8 cellular contexts compared by ENCODE assay signal in the genomic region with DNA sequence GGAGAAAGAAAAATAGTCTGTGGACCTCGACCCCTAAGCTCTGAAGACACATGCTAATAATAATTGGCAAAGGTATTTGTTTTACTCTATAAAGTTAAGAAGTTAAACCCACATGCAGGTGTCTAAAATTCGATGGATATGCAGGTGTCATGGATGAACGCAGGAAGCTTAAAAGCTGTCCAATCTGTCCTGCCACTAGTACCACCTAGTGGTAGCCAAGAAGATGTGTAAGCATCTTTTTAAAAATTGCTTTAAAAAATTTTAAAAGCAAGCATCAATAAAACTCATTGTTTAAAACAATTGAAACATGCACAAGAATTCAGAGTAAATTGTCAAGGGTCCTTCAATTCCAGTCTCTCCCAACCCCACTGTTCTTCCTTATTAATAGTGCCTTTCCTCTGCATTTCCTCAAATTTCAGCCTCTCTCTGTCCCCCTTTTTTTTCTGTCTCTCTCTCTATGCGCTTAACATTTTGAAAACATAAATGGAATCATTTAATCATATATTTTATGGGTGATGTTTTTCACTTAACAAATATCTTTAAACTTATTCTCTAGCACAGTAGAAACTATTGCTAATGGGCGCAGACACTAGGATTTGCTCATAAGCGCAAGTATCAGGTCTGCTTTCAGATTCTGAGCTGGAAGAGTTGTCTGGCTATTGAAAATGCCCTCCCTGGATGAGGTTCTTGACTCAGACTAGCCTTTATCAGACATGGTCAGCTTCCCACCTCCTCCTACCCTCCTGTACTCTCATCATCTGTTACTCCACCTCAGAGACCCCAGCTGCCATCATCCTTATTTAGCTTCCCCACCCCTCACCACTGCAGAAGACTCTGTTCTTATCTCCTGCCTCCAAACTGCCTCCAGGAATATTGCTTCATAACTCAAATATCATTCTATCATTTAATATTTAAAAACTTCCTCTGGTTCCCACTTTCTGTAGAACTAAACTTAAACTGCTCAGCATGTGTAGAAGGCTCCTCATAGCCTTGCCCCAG. TPM values are rescaled to one million over a fixed set of nuclear protein-coding genes. Genes with fewer than 3 reads are reported as not detected.
DNase-seq lines count a peak whose midpoint lies in the region; ATAC-seq and TF ChIP-seq lines count a peak whose summit lies in the region.

No MANE protein-coding gene starts in this region.

- peaks cover 2% of the 10 kb centered on the region for H3K4me1 ChIP-seq in cardiac muscle cell (ENCODE audit: low read depth)
- peaks cover 4% of the 10 kb centered on the region for H3K4me1 ChIP-seq in right cardiac atrium (ENCODE audit: control insufficient read depth, insufficient read depth, low read length)
- H3K4me1 ChIP-seq in RWPE2 (ENCODE audit: insufficient read depth, poor library complexity, severe bottlenecking), result no peaks in the 10 kb centered on the region
- no peaks in the 10 kb centered on the region for H3K4me1 ChIP-seq in ovary (ENCODE audit: insufficient read depth)

- intact Hi-C loops in right cardiac atrium (cut with DNase I), result loop anchor here (5.0 to 10.0 kb wide), 3 partner anchors 88 to 161 kb away; no protein-coding TSS in a partner anchor
- intact Hi-C loops in ovary (cut with DNase I), result loop anchor here (5.0 to 10.0 kb wide), 2 partner anchors 158 to 161 kb away; no protein-coding TSS in a partner anchor

- H3K9me3 ChIP-seq in cardiac muscle cell (ENCODE audit: low read depth) (no peaks in the 10 kb centered on the region), right cardiac atrium (ENCODE audit: control insufficient read depth, low read length) (no peaks in the 10 kb centered on the region), RWPE2 (ENCODE audit: severe bottlenecking) (no peaks in the 10 kb centered on the region), ovary (no peaks in the 10 kb centered on the region)

- TF ChIP-seq CTCF in cardiac muscle cell (IDR thresholded peaks at IDR 0.05; ENCODE audit: low read depth, low read length), result peak; percentile 70
- peak; percentile 90 for TF ChIP-seq CTCF in RWPE2 (IDR thresholded peaks at IDR 0.05; ENCODE audit: poor library complexity, severe bottlenecking)
- TF ChIP-seq CTCF in ovary (IDR thresholded peaks at IDR 0.05), result peak; percentile 37 to 55 (median 47)

- H3K4me3 ChIP-seq in cardiac muscle cell (no peak overlapping the region), right cardiac atrium (ENCODE audit: low read length) (no peak overlapping the region), RWPE2 (ENCODE audit: severe bottlenecking) (no peak overlapping the region), ovary (no peak overlapping the region)

- TF ChIP-seq EP300 in ovary (IDR thresholded peaks at IDR 0.05), result no peak

- H3K36me3 ChIP-seq in cardiac muscle cell (no peaks in the 10 kb centered on the region), RWPE2 (ENCODE audit: low read depth) (no peaks in the 10 kb centered on the region; the same call in 1 of the 2 replicates), ovary (no peaks in the 10 kb centered on the region)

- no peak for TF ChIP-seq POLR2A in ovary (IDR thresholded peaks at IDR 0.05)

- ATAC-seq in right cardiac atrium, result no peak
- peak; percentile 57 for ATAC-seq in HG03175 (IDR thresholded peaks at IDR 0.05; ENCODE audit: unreplicated experiment)
- 0 out of 3 replicates have a peak, but pooled peaks have one; percentile 61 for ATAC-seq in RWPE2 (ENCODE audit: low read depth)
- ATAC-seq in GM21390 (IDR thresholded peaks at IDR 0.05; ENCODE audit: unreplicated experiment), result no peak

- H3K27me3 ChIP-seq in cardiac muscle cell, result no peaks in the 10 kb centered on the region
- H3K27me3 ChIP-seq in right cardiac atrium (ENCODE audit: control insufficient read depth, insufficient read depth), result no peaks in the 10 kb centered on the region
- no peaks in the 10 kb centered on the region for H3K27me3 ChIP-seq in RWPE2 (ENCODE audit: insufficient read depth, poor library complexity, severe bottlenecking)
- H3K27me3 ChIP-seq in ovary, result no peaks in the 10 kb centered on the region

- DNase-seq in cardiac muscle cell (ENCODE audit: low read depth in 1 of 2, low spot score in 1 of 2), result peak; percentile 17 to 54
- DNase-seq in right cardiac atrium, result no peak
- no peak for DNase-seq in RWPE2 (ENCODE audit: low spot score)
- DNase-seq in epidermal melanocyte (ENCODE audit: insufficient read length, low spot score), result peak; percentile 48
- DNase-seq in ovary, result no peak
- no peak for DNase-seq in NCI-H187 treated with DMSO at 0.1 percent for 48 hours (lab: John Stamatoyannopoulos, UW)

- 47% methylated on average over 6 of the region's 6 CpGs for WGBS in right cardiac atrium
- 48 to 50% (median 49%) methylated on average over 6 of the region's 6 CpGs for WGBS in ovary, 3 donors

- H3K27ac ChIP-seq in cardiac muscle cell, result no peak overlapping the region
- no peak overlapping the region for H3K27ac ChIP-seq in right cardiac atrium (ENCODE audit: low read length)
- H3K27ac ChIP-seq in RWPE2 (ENCODE audit: poor library complexity, severe bottlenecking), result no peak overlapping the region
- H3K27ac ChIP-seq in ovary, result no peak overlapping the region

RNA-seq across cellular contexts. Expression of gene PPP3R1, which starts 30.8 kb away (rescaled TPM):
- total RNA-seq in cardiac muscle cell, result 16.3 and 17.0 TPM in 2 replicates
- polyA plus RNA-seq in cardiac muscle cell, result 2.3 and 4.4 TPM in 2 replicates
- 10 to 100 TPM; 37.9 to 46.2 (median 42.9) TPM for total RNA-seq in right cardiac atrium
- 21.4 TPM for polyA plus RNA-seq in right cardiac atrium
- total RNA-seq in ovary, result 10 to 100 TPM; 22.5 to 61.5 (median 54.0) TPM
- 10 to 100 TPM; 22.4 to 75.7 TPM for polyA plus RNA-seq in ovary

RNA-seq across cellular contexts. Expression of gene CNRIP1, which starts 36.6 kb away (rescaled TPM):
- total RNA-seq in cardiac muscle cell (6.9 and 8.8 TPM in 2 replicates), right cardiac atrium (10 to 100 TPM; 16.9 to 24.1 (median 20.0) TPM), ovary (10 to 100 TPM; 29.8 to 55.7 (median 48.9) TPM)
- polyA plus RNA-seq in cardiac muscle cell (9.3 and 14.3 TPM in 2 replicates), right cardiac atrium (16.8 TPM), ovary (10 to 100 TPM; 50.2 to 95.5 TPM)

Comparison
In these comparisons a context has a peak if more than half of its experiments do, and no peak if none do; other contexts are left out.
1. DNase-seq: peak in cardiac muscle cell (2 of 2) and epidermal melanocyte (single experiment); none in right cardiac atrium (0 of 3), RWPE2 (single experiment), ovary (0 of 5) and NCI-H187 treated with DMSO at 0.1 percent for 48 hours (single experiment).
2. ATAC-seq: peak in HG03175 (single experiment) and RWPE2 (single experiment); none in right cardiac atrium (0 of 2) and GM21390 (single experiment).
3. Peak in every context shown above with its lines, with median percentiles within 50 percentile points of each other: CTCF ChIP-seq.